8 cellular contexts compared by ENCODE assay signal in the genomic region with DNA sequence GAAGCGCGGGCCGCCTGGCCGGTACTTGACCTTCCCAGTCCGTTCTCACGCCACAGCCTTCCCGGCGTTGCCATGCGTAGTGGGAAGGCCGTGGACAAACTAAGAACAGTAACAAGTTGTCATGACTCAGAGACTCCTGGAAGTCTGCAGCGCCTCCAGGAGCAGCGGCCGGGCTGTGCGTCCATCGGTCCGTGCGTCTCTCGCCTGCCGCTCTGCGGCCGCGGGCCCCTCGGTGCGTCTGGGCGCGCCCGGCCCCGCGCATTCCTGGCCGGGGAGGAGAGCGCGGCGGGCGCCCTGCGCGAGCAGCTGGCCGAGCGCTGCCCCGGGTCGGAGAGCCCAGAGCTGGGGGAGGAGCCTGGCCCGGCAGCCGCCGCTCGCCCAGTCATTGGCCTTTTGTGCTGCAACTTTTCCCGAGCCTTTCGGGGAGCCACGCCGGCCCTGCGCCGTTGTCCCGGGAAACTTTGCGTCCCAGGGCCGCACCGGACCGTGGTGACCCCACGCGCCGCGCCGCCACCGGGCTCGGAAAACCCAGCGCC.
DNase-seq lines count a peak whose midpoint lies in the region; FAIRE-seq and TF ChIP-seq lines count a peak whose summit lies in the region.

No MANE protein-coding gene starts in this region.

- peaks cover 48 to 60% (median 53%) of the 10 kb centered on the region in 3 donors for H3K27me3 Mint-ChIP-seq in CD14-positive monocyte (ENCODE audit: low read depth in 3 of 3)

- H3K4me3 Mint-ChIP-seq in CD14-positive monocyte = peak overlapping the region in 1 of 2 donors; percentile 60

- intact Hi-C loops in kidney (cut with DNase I) = no loop called here
- intact Hi-C loops in CD14-positive monocyte (cut with micrococcal nuclease) = no loop called here

- H3K4me3 ChIP-seq in choroid plexus epithelial cell (ENCODE audit: low read depth, low read length) (peak overlapping the region; percentile 74), kidney (ENCODE audit: low read length in 2 of 2) (peak overlapping the region; percentile 67 to 72)

- H3K4me1 ChIP-seq in kidney (ENCODE audit: control insufficient read depth in 1 of 2, insufficient read depth in 1 of 2, low read depth in 1 of 2, low read length in 2 of 2) = peaks cover 12 to 16% of the 10 kb centered on the region in 2 donors

- no peaks in the 10 kb centered on the region for H3K36me3 ChIP-seq in kidney (ENCODE audit: control insufficient read depth in 1 of 2, insufficient read depth in 2 of 2, low read length in 2 of 2)

- peak; percentile 56 for TF ChIP-seq CTCF in choroid plexus epithelial cell (conservative IDR thresholded peaks at IDR 0.05; ENCODE audit: low read depth, low read length)
- TF ChIP-seq CTCF in kidney (IDR thresholded peaks at IDR 0.05; ENCODE audit: borderline replicate concordance, extremely low read depth, insufficient read depth) = peak; percentile 44
- TF ChIP-seq CTCF in CD14-positive monocyte (IDR thresholded peaks at IDR 0.05) = no peak

- H3K4me1 Mint-ChIP-seq in CD14-positive monocyte = no peaks in the 10 kb centered on the region

- H3K9ac ChIP-seq in kidney (ENCODE audit: low read length in 2 of 2) = peak overlapping the region; percentile 75 to 96

- H3K9me3 ChIP-seq in kidney (ENCODE audit: control insufficient read depth in 1 of 2, low read length in 2 of 2) = no peaks in the 10 kb centered on the region

- H3K27ac Mint-ChIP-seq in CD14-positive monocyte = no peak overlapping the region

- DNase-seq in NCI-H2029 (lab: John Stamatoyannopoulos, UW) (peak; percentile 22), NCI-H2029 treated with DMSO at 0.1 percent for 48 hours (lab: John Stamatoyannopoulos, UW) (no peak), NCI-H510A (lab: John Stamatoyannopoulos, UW) (peak; percentile 43), choroid plexus epithelial cell (ENCODE audit: low read depth) (peak; percentile 93), kidney (peak; percentile 94), smooth muscle cell of the brain vasculature (ENCODE audit: low read depth, low spot score) (peak; percentile 82), T-helper 9 cell (no peak), CD14-positive monocyte (ENCODE audit: low spot score) (no peak)

- H3K27ac ChIP-seq in kidney (ENCODE audit: low read depth in 2 of 2, low read length in 2 of 2) = peak overlapping the region; percentile 89 to 90

- no peak for FAIRE-seq in kidney (lab: Jason Lieb, UNC)

- H3K9me3 Mint-ChIP-seq in CD14-positive monocyte = peaks cover 0 to 14% (median 3%) of the 10 kb centered on the region in 7 donors

- no peaks in the 10 kb centered on the region for H3K36me3 Mint-ChIP-seq in CD14-positive monocyte

Comparison
In these comparisons a context has a peak if more than half of its experiments do, and no peak if none do; other contexts are left out.
1. DNase-seq: peak in NCI-H2029 (single experiment), NCI-H510A (single experiment), choroid plexus epithelial cell (single experiment), kidney (single experiment) and smooth muscle cell of the brain vasculature (single experiment); none in NCI-H2029 treated with DMSO at 0.1 percent for 48 hours (single experiment), T-helper 9 cell (single experiment) and CD14-positive monocyte (single experiment).